ENCODE assay signal across 11 cellular contexts in genomic region chr20:62353289-62354030, GRCh38. TPM values are rescaled to one million over a fixed set of nuclear protein-coding genes. Genes with fewer than 3 reads are reported as not detected.
DNase-seq lines count a peak whose midpoint lies in the region; ATAC-seq and TF ChIP-seq lines count a peak whose summit lies in the region.
"Had no signal": no experiment of that assay in that cellular context is flagged by ENCODE, and none has a peak within 500 bp of the region (broad histone marks: within the 10 kb centered on the region; RNA-seq: fewer than 3 reads in every experiment).

No MANE protein-coding gene starts in this region.

- TF ChIP-seq CTCF in Caco-2 (IDR thresholded peaks at IDR 0.05; ENCODE audit: insufficient read depth in 1 of 2, low read depth in 1 of 2, low read length in 1 of 2, severe bottlenecking in 1 of 2, unreplicated experiment in 1 of 2): no peak
- no peak for TF ChIP-seq CTCF in adrenal gland (IDR thresholded peaks at IDR 0.05)
- TF ChIP-seq CTCF in right atrium auricular region (IDR thresholded peaks at IDR 0.05): no peak
- TF ChIP-seq CTCF in sigmoid colon (IDR thresholded peaks at IDR 0.05): no peak
- TF ChIP-seq CTCF in brain microvascular endothelial cell (IDR thresholded peaks at IDR 0.05; ENCODE audit: low read depth, low read length, missing control alignments): no peak

- peak overlapping the region in 4 of 5 donors; percentile 21 to 73 (median 45) for H3K27ac ChIP-seq in adrenal gland
- H3K27ac ChIP-seq in right atrium auricular region: peak overlapping the region; percentile 90 to 92
- peak overlapping the region; percentile 90 to 99 (median 94) for H3K27ac ChIP-seq in sigmoid colon
- no peak overlapping the region for H3K27ac ChIP-seq in brain microvascular endothelial cell

- H3K36me3 Mint-ChIP-seq in Caco-2 (ENCODE audit: insufficient read depth, unreplicated experiment): peaks cover 100% of the 10 kb centered on the region

- peaks cover 14% of the 10 kb centered on the region for H3K9me3 Mint-ChIP-seq in Caco-2 (ENCODE audit: unreplicated experiment)

- no peaks in the 10 kb centered on the region for H3K27me3 ChIP-seq in Caco-2 (replicated peaks; ENCODE audit: control insufficient read depth, insufficient read depth, low read length)
- H3K27me3 ChIP-seq in adrenal gland: no peaks in the 10 kb centered on the region
- H3K27me3 ChIP-seq in right atrium auricular region: no peaks in the 10 kb centered on the region
- H3K27me3 ChIP-seq in sigmoid colon: no peaks in the 10 kb centered on the region
- H3K27me3 ChIP-seq in brain microvascular endothelial cell (replicated peaks): no peaks in the 10 kb centered on the region

- no peak overlapping the region for H3K4me3 ChIP-seq in Caco-2 (ENCODE audit: low read depth, low read length)
- no peak overlapping the region for H3K4me3 ChIP-seq in adrenal gland
- no peak overlapping the region for H3K4me3 ChIP-seq in right atrium auricular region
- no peak overlapping the region for H3K4me3 ChIP-seq in sigmoid colon
- no peak overlapping the region for H3K4me3 ChIP-seq in brain microvascular endothelial cell (ENCODE audit: low read depth, low read length)

- no peak for DNase-seq in Caco-2
- peak in 1 of 7 donors; percentile 8 for DNase-seq in adrenal gland
- DNase-seq in right atrium auricular region (ENCODE audit: low spot score): no peak
- DNase-seq in sigmoid colon: no peak
- no peak for DNase-seq in COLO668 (lab: John Stamatoyannopoulos, UW; ENCODE audit: unreplicated experiment)
- DNase-seq in brain microvascular endothelial cell: no peak
- DNase-seq in NCI-H510A treated with DMSO at 0.1 percent for 48 hours (lab: John Stamatoyannopoulos, UW): no peak
- DNase-seq: ACHN; activated naive CD4-positive, alpha-beta T cell had no signal

- no TSS peak for BruUV-seq in Caco-2 (replicated peaks; lab: Mats Ljungman, UMichigan)

- H3K27ac Mint-ChIP-seq in Caco-2 (ENCODE audit: unreplicated experiment): peak overlapping the region; percentile 80
- H3K27ac Mint-ChIP-seq: stimulated activated naive CD8-positive, alpha-beta T cell treated with anti-CD3 and anti-CD28 coated beads, Interleukin-15, Interleukin-2, amounts not matched to agents 100 ng/mL and 50 ng/mL, for 24 hours had no signal

- TF ChIP-seq EP300 in sigmoid colon (IDR thresholded peaks at IDR 0.05): no peak

- in situ Hi-C loops in brain microvascular endothelial cell (cut with HindIII; ENCODE audit: low pct_ligation_motif_present, low sequenced_read_pairs): no loop called here

- intact Hi-C loops in Caco-2 (cut with micrococcal nuclease; ENCODE audit: unreplicated experiment): no loop called here
- intact Hi-C loops in adrenal gland (cut with DNase I): loop anchor here in 1 of 2 donors (5.0 to 10.0 kb wide), 2 partner anchors 34 to 49 kb away; partner anchors contain the start of genes ADRM1 and RPS21
- intact Hi-C loops in sigmoid colon (cut with DNase I): no loop called here

- no peak for ATAC-seq in HG02884 (IDR thresholded peaks at IDR 0.05; ENCODE audit: unreplicated experiment)

- H3K27me3 Mint-ChIP-seq in Caco-2 (ENCODE audit: insufficient read depth, unreplicated experiment): no peaks in the 10 kb centered on the region
- H3K27me3 Mint-ChIP-seq: stimulated activated naive CD8-positive, alpha-beta T cell treated with anti-CD3 and anti-CD28 coated beads, Interleukin-15, Interleukin-2, amounts not matched to agents 100 ng/mL and 50 ng/mL, for 24 hours had no signal

- H3K36me3 ChIP-seq in Caco-2 (ENCODE audit: control insufficient read depth, insufficient read depth, low read length) (peaks cover 31% of the 10 kb centered on the region), adrenal gland (replicated peaks in 1 of 2) (peaks cover 0 to 19% of the 10 kb centered on the region in 2 donors), right atrium auricular region (peaks cover 19% of the 10 kb centered on the region), sigmoid colon (peaks cover 11 to 30% (median 21%) of the 10 kb centered on the region in 4 donors), brain microvascular endothelial cell (replicated peaks) (peaks cover 33% of the 10 kb centered on the region)

- CTCF ChIA-PET in Caco-2 (lab: Charles Lee): interaction anchor here (0.6 kb wide), 1 partner anchor 16 kb away, joined by 3 read pairs; no protein-coding TSS in a partner anchor

- peaks cover 13% of the 10 kb centered on the region for H3K4me1 Mint-ChIP-seq in Caco-2 (ENCODE audit: low read depth, unreplicated experiment)

- H3K9me3 ChIP-seq in Caco-2 (no peaks in the 10 kb centered on the region), adrenal gland (replicated peaks in 1 of 3) (no peaks in the 10 kb centered on the region), right atrium auricular region (no peaks in the 10 kb centered on the region), sigmoid colon (no peaks in the 10 kb centered on the region)

- H3K4me1 ChIP-seq in Caco-2 (peaks cover 68% of the 10 kb centered on the region), adrenal gland (replicated peaks in 1 of 2) (peaks cover 44 to 47% of the 10 kb centered on the region in 2 donors), right atrium auricular region (peaks cover 0 to 64% of the 10 kb centered on the region in 2 donors), sigmoid colon (peaks cover 0 to 67% (median 65%) of the 10 kb centered on the region in 4 donors)

- TF ChIP-seq POLR2A in adrenal gland (IDR thresholded peaks at IDR 0.05): no peak
- no peak for TF ChIP-seq POLR2A in sigmoid colon (IDR thresholded peaks at IDR 0.05)

- WGBS in adrenal gland, 4 donors: 91 to 95% (median 94%) methylated on average over 6 to 16 of the region's 16 CpGs; no CpG with 5 or more reads in 1 of the 4 donors
- WGBS in sigmoid colon, 2 donors: 90 to 91% methylated on average over 16 of the region's 16 CpGs

- no peak overlapping the region for H3K4me3 Mint-ChIP-seq in Caco-2 (ENCODE audit: unreplicated experiment)
- H3K4me3 Mint-ChIP-seq: stimulated activated naive CD8-positive, alpha-beta T cell treated with anti-CD3 and anti-CD28 coated beads, Interleukin-15, Interleukin-2, amounts not matched to agents 100 ng/mL and 50 ng/mL, for 24 hours had no signal

- POLR2A ChIA-PET in Caco-2 (lab: Charles Lee): no interaction called here

RNA-seq across cellular contexts. Expression of gene LAMA5, which starts 13.7 kb away (rescaled TPM):
- total RNA-seq in Caco-2 (2022) (1,050 and 1,125 TPM in 2 replicates), adrenal gland (100 to 1,000 TPM in 4 of 8 donors, 10 to 100 TPM in 4; 35.3 to 146 (median 100) TPM), right atrium auricular region (10 to 100 TPM; 61.1 to 69.4 TPM), sigmoid colon (100 to 1,000 TPM in 3 of 4 donors, 10 to 100 TPM in 1; 53.5 to 409 (median 134) TPM)
- polyA plus RNA-seq in adrenal gland (100 to 1,000 TPM in 2 of 3 donors, 1 to 10 TPM in 1; 2.0 to 537 (median 262) TPM), sigmoid colon (10 to 100 TPM in 1 of 3 donors, 1 to 10 TPM in 2; 1.8 to 56.5 (median 3.2) TPM)

RNA-seq across cellular contexts. Expression of gene RPS21, which starts 33.4 kb away (rescaled TPM):
- total RNA-seq in Caco-2 (2022) (4,496 and 4,723 TPM in 2 replicates), adrenal gland (1,000 to 10,000 TPM; 1,155 to 4,794 (median 1,602) TPM), right atrium auricular region (1,000 to 10,000 TPM; 1,510 to 1,937 TPM), sigmoid colon (1,000 to 10,000 TPM; 2,383 to 8,235 (median 5,456) TPM)
- polyA plus RNA-seq in adrenal gland (1,000 to 10,000 TPM in 2 of 3 donors, 100 to 1,000 TPM in 1; 438 to 3,024 (median 2,274) TPM), sigmoid colon (1,000 to 10,000 TPM; 2,794 to 6,260 (median 4,441) TPM)

RNA-seq across cellular contexts. Expression of gene ADRM1, which starts 50.7 kb away (rescaled TPM):
- total RNA-seq in Caco-2 (2022): 261 and 263 TPM in 2 replicates
- total RNA-seq in adrenal gland: 100 to 1,000 TPM in 6 of 8 donors, 10 to 100 TPM in 2; 87.2 to 220 (median 144) TPM
- 100 to 1,000 TPM in 1 of 3 donors, 10 to 100 TPM in 2; 50.6 to 125 (median 95.6) TPM for polyA plus RNA-seq in adrenal gland
- 100 to 1,000 TPM in 1 of 2 donors, 10 to 100 TPM in 1; 95.9 to 128 TPM for total RNA-seq in right atrium auricular region
- total RNA-seq in sigmoid colon: 100 to 1,000 TPM; 100 to 130 (median 119) TPM
- 100 to 1,000 TPM in 1 of 3 donors, 10 to 100 TPM in 2; 61.3 to 102 (median 77.7) TPM for polyA plus RNA-seq in sigmoid colon

RNA-seq across cellular contexts. Expression of gene CABLES2, which starts 53.6 kb away (rescaled TPM):
- total RNA-seq in Caco-2 (2022) (30.7 and 36.4 TPM in 2 replicates), adrenal gland (1 to 10 TPM; 1.5 to 5.6 (median 3.9) TPM), right atrium auricular region (10 to 100 TPM; 10.8 to 17.7 TPM), sigmoid colon (1 to 10 TPM; 1.8 to 6.5 (median 4.2) TPM)
- polyA plus RNA-seq in adrenal gland (1 to 10 TPM; 2.8 to 4.1 (median 3.4) TPM), sigmoid colon (1 to 10 TPM; 3.5 to 6.9 (median 3.6) TPM)
